ENCODE assay signal across 9 cellular contexts in genomic region chr12:52041695-52042123, GRCh38. TPM values are rescaled to one million over a fixed set of nuclear protein-coding genes. Genes with fewer than 3 reads are reported as not detected.
DNase-seq lines count a peak whose midpoint lies in the region; ATAC-seq, FAIRE-seq and TF ChIP-seq lines count a peak whose summit lies in the region.
"Had no signal": no experiment of that assay in that cellular context is flagged by ENCODE, and none has a peak within 500 bp of the region (broad histone marks: within the 10 kb centered on the region; RNA-seq: fewer than 3 reads in every experiment).

No MANE protein-coding gene starts in this region.

- POLR2A ChIA-PET in A549 (lab: Yijun Ruan, JAX) = no interaction called here

- no peaks in the 10 kb centered on the region for H3K9me3 Mint-ChIP-seq in activated naive CD4-positive, alpha-beta T cell treated with anti-CD3 and anti-CD28 coated beads, Interleukin-2, amount 50 U/mL, for 24 hours

- TF ChIP-seq RAD21 in A549 (conservative IDR thresholded peaks at IDR 0.05 in 1 of 2, IDR thresholded peaks at IDR 0.05 in 1 of 2) = no peak

- peak overlapping the region; percentile 49 for H3K4me3 Mint-ChIP-seq in activated naive CD4-positive, alpha-beta T cell treated with anti-CD3 and anti-CD28 coated beads, Interleukin-2, amount 50 U/mL, for 24 hours

- no peak overlapping the region for H3K4me2 ChIP-seq in A549

- no peak overlapping the region for H3K27ac ChIP-seq in A549

- no peak for TF ChIP-seq POLR2A in A549 (IDR thresholded peaks at IDR 0.05; ENCODE audit: low read length)

- peaks cover 46% of the 10 kb centered on the region for H3K4me1 Mint-ChIP-seq in activated naive CD4-positive, alpha-beta T cell treated with anti-CD3 and anti-CD28 coated beads, Interleukin-2, amount 50 U/mL, for 24 hours

- peak; percentile 15 to 26; a peak in 4 of 6 replicates for ATAC-seq in A549

- no peaks in the 10 kb centered on the region for H3K27me3 Mint-ChIP-seq in activated naive CD4-positive, alpha-beta T cell treated with anti-CD3 and anti-CD28 coated beads, Interleukin-2, amount 50 U/mL, for 24 hours

- no peak for TF ChIP-seq CTCF in A549 (IDR thresholded peaks at IDR 0.05)

- peaks cover 9% of the 10 kb centered on the region for H3K4me1 ChIP-seq in A549

- no peak for FAIRE-seq in A549 (lab: Jason Lieb, UNC)
- FAIRE-seq in GM19239 (lab: Jason Lieb, UNC) = no peak

- no peak for TF ChIP-seq EP300 in A549 (IDR thresholded peaks at IDR 0.05)

- WGBS in A549 (ENCODE audit: missing lambda C conversion rate) = 74% methylated on average over 5 of the region's 6 CpGs

- CTCF ChIA-PET in A549 (lab: Yijun Ruan, JAX) = interaction anchor here (22.5 to 41.8 kb wide), 2 partner anchors 17 to 29 kb away, joined by 426 to 1730 read pairs; partner anchors contain the start of genes ATG101, NR4A1 and SMIM41

- no peak overlapping the region for H3K4me3 ChIP-seq in A549

- DNase-seq in A549 (ENCODE audit: low read depth in 1 of 2, low spot score in 1 of 2) = peak in 1 of 2 experiments; percentile 51
- peak; percentile 73 for DNase-seq in GM19239 (ENCODE audit: insufficient read length, low spot score)
- peak; percentile 66 for DNase-seq in iPS-NIHi11 (ENCODE audit: low spot score)
- no peak for DNase-seq in NCI-H1092 (lab: John Stamatoyannopoulos, UW)
- no peak for DNase-seq in D341Med (ENCODE audit: low spot score)
- no peak for DNase-seq in OCI-M2 (lab: John Stamatoyannopoulos, UW; ENCODE audit: unreplicated experiment)
- DNase-seq in NCI-H1930 (lab: John Stamatoyannopoulos, UW) = no peak
- DNase-seq: NCI-H1694 treated with DMSO at 0.1 percent for 48 hours had no signal

- peak overlapping the region; percentile 68 for H3K27ac Mint-ChIP-seq in activated naive CD4-positive, alpha-beta T cell treated with anti-CD3 and anti-CD28 coated beads, Interleukin-2, amount 50 U/mL, for 24 hours

- H3K9me3 ChIP-seq in A549 = no peaks in the 10 kb centered on the region

- no peaks in the 10 kb centered on the region for H3K36me3 Mint-ChIP-seq in activated naive CD4-positive, alpha-beta T cell treated with anti-CD3 and anti-CD28 coated beads, Interleukin-2, amount 50 U/mL, for 24 hours

TF ChIP-seq in A549, 52 proteins besides CTCF, POLR2A, EP300 and RAD21:
- no peak for TF ChIP-seq PBX3 (IDR thresholded peaks at IDR 0.05)
- TF ChIP-seq POLR2AphosphoS2 (conservative IDR thresholded peaks at IDR 0.05; ENCODE audit: low read length) = peak; percentile 75; the same call in 1 of the 2 replicates
- no peak for TF ChIP-seq NFE2L2 (conservative IDR thresholded peaks at IDR 0.05; ENCODE audit: low read length)
- TF ChIP-seq RFX5 (IDR thresholded peaks at IDR 0.05) = no peak
- TF ChIP-seq NR3C1 (IDR thresholded peaks at IDR 0.05) = no peak
- TF ChIP-seq, protein P1, sequence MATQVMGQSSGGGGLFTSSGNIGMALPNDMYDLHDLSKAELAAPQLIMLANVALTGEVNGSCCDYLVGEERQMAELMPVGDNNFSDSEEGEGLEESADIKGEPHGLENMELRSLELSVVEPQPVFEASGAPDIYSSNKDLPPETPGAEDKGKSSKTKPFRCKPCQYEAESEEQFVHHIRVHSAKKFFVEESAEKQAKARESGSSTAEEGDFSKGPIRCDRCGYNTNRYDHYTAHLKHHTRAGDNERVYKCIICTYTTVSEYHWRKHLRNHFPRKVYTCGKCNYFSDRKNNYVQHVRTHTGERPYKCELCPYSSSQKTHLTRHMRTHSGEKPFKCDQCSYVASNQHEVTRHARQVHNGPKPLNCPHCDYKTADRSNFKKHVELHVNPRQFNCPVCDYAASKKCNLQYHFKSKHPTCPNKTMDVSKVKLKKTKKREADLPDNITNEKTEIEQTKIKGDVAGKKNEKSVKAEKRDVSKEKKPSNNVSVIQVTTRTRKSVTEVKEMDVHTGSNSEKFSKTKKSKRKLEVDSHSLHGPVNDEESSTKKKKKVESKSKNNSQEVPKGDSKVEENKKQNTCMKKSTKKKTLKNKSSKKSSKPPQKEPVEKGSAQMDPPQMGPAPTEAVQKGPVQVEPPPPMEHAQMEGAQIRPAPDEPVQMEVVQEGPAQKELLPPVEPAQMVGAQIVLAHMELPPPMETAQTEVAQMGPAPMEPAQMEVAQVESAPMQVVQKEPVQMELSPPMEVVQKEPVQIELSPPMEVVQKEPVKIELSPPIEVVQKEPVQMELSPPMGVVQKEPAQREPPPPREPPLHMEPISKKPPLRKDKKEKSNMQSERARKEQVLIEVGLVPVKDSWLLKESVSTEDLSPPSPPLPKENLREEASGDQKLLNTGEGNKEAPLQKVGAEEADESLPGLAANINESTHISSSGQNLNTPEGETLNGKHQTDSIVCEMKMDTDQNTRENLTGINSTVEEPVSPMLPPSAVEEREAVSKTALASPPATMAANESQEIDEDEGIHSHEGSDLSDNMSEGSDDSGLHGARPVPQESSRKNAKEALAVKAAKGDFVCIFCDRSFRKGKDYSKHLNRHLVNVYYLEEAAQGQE (IDR thresholded peaks at IDR 0.05) = peak; percentile 71
- TF ChIP-seq FOXS1 (CRISPR knock-in tag; IDR thresholded peaks at IDR 0.05) = no peak
- TF ChIP-seq HOXB5 (CRISPR knock-in tag; IDR thresholded peaks at IDR 0.05) = no peak
- TF ChIP-seq NPAS2 (CRISPR knock-in tag; IDR thresholded peaks at IDR 0.05; ENCODE audit: borderline replicate concordance) = no peak

RNA-seq across cellular contexts. Expression of gene NR4A1, which starts 9.5 kb away (rescaled TPM):
- polyA plus RNA-seq in A549 (2011; rRNA removed) = 81.3 and 89.6 TPM in 2 replicates
- 151 and 315 TPM in 2 replicates for polyA plus RNA-seq in A549 (2012; cell fraction: cytosol; rRNA removed)
- 768 and 886 TPM in 2 replicates for polyA plus RNA-seq in A549 (2012; cell fraction: nucleus; rRNA removed)
- 24.7 to 39.6 TPM (median 28.7 TPM) in 3 replicates for polyA plus RNA-seq in A549 (2017; fragmentation: RNase III; extraction: RNeasy Plus Mini Kit Qiagen cat#74134 plus additional on column Dnase treatment)
- polyA minus RNA-seq in A549 (2011; rRNA and poly(A)+ RNA removed) = 132 and 174 TPM in 2 replicates

RNA-seq across cellular contexts. Expression of gene ATG101, which starts 28.1 kb away (rescaled TPM):
- polyA plus RNA-seq in A549 (2011; rRNA removed) (124 and 141 TPM in 2 replicates), A549 (2017; fragmentation: RNase III; extraction: RNeasy Plus Mini Kit Qiagen cat#74134 plus additional on column Dnase treatment) (81.3 to 87.9 TPM (median 82.6 TPM) in 3 replicates)
- polyA plus RNA-seq in A549 (2012; cell fraction: cytosol; rRNA removed) = 168 and 190 TPM in 2 replicates
- 140 and 145 TPM in 2 replicates for polyA plus RNA-seq in A549 (2012; cell fraction: nucleus; rRNA removed)
- 109 and 119 TPM in 2 replicates for polyA minus RNA-seq in A549 (2011; rRNA and poly(A)+ RNA removed)

RNA-seq across cellular contexts. Expression of gene TAMALIN, which starts 35.0 kb away (rescaled TPM):
- 0.22 and 0.35 TPM in 2 replicates for polyA plus RNA-seq in A549 (2011; rRNA removed)
- polyA plus RNA-seq in A549 (2012; cell fraction: cytosol; rRNA removed) = 0.44 and 0.53 TPM in 2 replicates
- 1.4 and 3.1 TPM in 2 replicates for polyA plus RNA-seq in A549 (2012; cell fraction: nucleus; rRNA removed)
- 0.16 to 0.30 TPM (median 0.29 TPM) in 3 replicates for polyA plus RNA-seq in A549 (2017; fragmentation: RNase III; extraction: RNeasy Plus Mini Kit Qiagen cat#74134 plus additional on column Dnase treatment)
- polyA minus RNA-seq in A549 (2011; rRNA and poly(A)+ RNA removed) = 0.44 and 0.62 TPM in 2 replicates

RNA-seq across cellular contexts. Expression of gene SMIM41, which starts 37.8 kb away (rescaled TPM):
- polyA plus RNA-seq in A549 (2011; rRNA removed) (not detected in 2 replicates), A549 (2017; fragmentation: RNase III; extraction: RNeasy Plus Mini Kit Qiagen cat#74134 plus additional on column Dnase treatment) (not detected in 3 replicates)
- not detected in 2 replicates for polyA plus RNA-seq in A549 (2012; cell fraction: cytosol; rRNA removed)
- 0.06 and 0.10 TPM in 2 replicates for polyA plus RNA-seq in A549 (2012; cell fraction: nucleus; rRNA removed)
- not detected in 2 replicates for polyA minus RNA-seq in A549 (2011; rRNA and poly(A)+ RNA removed)

Comparison
In these comparisons a context has a peak if more than half of its experiments do, and no peak if none do; other contexts are left out.
1. DNase-seq: peak in GM19239 (single experiment) and iPS-NIHi11 (single experiment); none in NCI-H1092 (single experiment), D341Med (single experiment), OCI-M2 (single experiment) and NCI-H1930 (0 of 2).